ENCODE assay signal across 9 cellular contexts in genomic region chr2:132547089-132547687, GRCh38.
DNase-seq lines count a peak whose midpoint lies in the region; ATAC-seq, FAIRE-seq and TF ChIP-seq lines count a peak whose summit lies in the region.
"Had no signal": no experiment of that assay in that cellular context is flagged by ENCODE, and none has a peak within 500 bp of the region (broad histone marks: within the 10 kb centered on the region; RNA-seq: fewer than 3 reads in every experiment).

No MANE protein-coding gene starts in this region.

- H2AFZ ChIP-seq in GM23338, result no peak overlapping the region

- DNase-seq in D721Med (ENCODE audit: insufficient read length, low spot score) (peak; percentile 39), GM23338 (ENCODE audit: low spot score) (peak; percentile 87), NCI-H2107 (lab: John Stamatoyannopoulos, UW) (peak; percentile 64), WERI-Rb-1 (peak; percentile 73), erythroblast (lab: John Stamatoyannopoulos, UW) (peak; percentile 45 to 70), myocyte (ENCODE audit: low read depth) (peak; percentile 81), upper lobe of left lung (peak in 1 of 2 donors; percentile 55), NCI-H187 treated with DMSO at 0.1 percent for 48 hours (lab: John Stamatoyannopoulos, UW) (no peak)

- ATAC-seq in GM23338 (peak; percentile 64), upper lobe of left lung (ENCODE audit: low FRiP score in 2 of 2) (peak in 1 of 2 donors; percentile 63)

- H3K4me3 ChIP-seq in GM23338, result no peak overlapping the region
- H3K4me3 ChIP-seq in WERI-Rb-1 (ENCODE audit: low read depth, low read length), result no peak overlapping the region
- H3K4me3 ChIP-seq in upper lobe of left lung, result no peak overlapping the region

- H3K27me3 Mint-ChIP-seq in GM23338 (ENCODE audit: insufficient read depth, low read depth, poor library complexity), result peaks cover 6% of the 10 kb centered on the region

- H3K36me3 ChIP-seq in GM23338 (ENCODE audit: insufficient read depth), result no peaks in the 10 kb centered on the region
- H3K36me3 ChIP-seq in WERI-Rb-1, result no peaks in the 10 kb centered on the region
- no peaks in the 10 kb centered on the region for H3K36me3 ChIP-seq in upper lobe of left lung

- no peaks in the 10 kb centered on the region for H4K20me1 ChIP-seq in GM23338 (replicated peaks; ENCODE audit: insufficient read depth)

- no peak overlapping the region for H3K4me2 ChIP-seq in GM23338

- H3K4me1 ChIP-seq in GM23338 (ENCODE audit: insufficient read depth), result peaks cover 7% of the 10 kb centered on the region; the same call in 1 of the 2 replicates
- no peaks in the 10 kb centered on the region for H3K4me1 ChIP-seq in upper lobe of left lung

- peak; percentile 80 for TF ChIP-seq CTCF in D721Med (IDR thresholded peaks at IDR 0.05; ENCODE audit: insufficient read depth, missing control alignments)
- TF ChIP-seq CTCF in GM23338 (conservative IDR thresholded peaks at IDR 0.05; ENCODE audit: low read depth in 2 of 2), result peak; percentile 80 to 84
- peak; percentile 63 for TF ChIP-seq CTCF in WERI-Rb-1 (IDR thresholded peaks at IDR 0.05; ENCODE audit: low read depth, low read length)
- peak; percentile 27 to 67 (median 60) for TF ChIP-seq CTCF in upper lobe of left lung (IDR thresholded peaks at IDR 0.05)

- H3K4me3 Mint-ChIP-seq in GM23338, result no peak overlapping the region

- no peak for FAIRE-seq in D721Med (lab: Jason Lieb, UNC)
- FAIRE-seq: TTC549 had no signal

- H3K27me3 ChIP-seq in GM23338 (ENCODE audit: insufficient read depth) (no peaks in the 10 kb centered on the region), WERI-Rb-1 (ENCODE audit: insufficient read depth, low read depth, severe bottlenecking) (no peaks in the 10 kb centered on the region), upper lobe of left lung (no peaks in the 10 kb centered on the region)

- H3K9me2 ChIP-seq in GM23338 (ENCODE audit: insufficient read depth), result no peaks in the 10 kb centered on the region

- peaks cover 36% of the 10 kb centered on the region for H3K9me3 Mint-ChIP-seq in GM23338

- TF ChIP-seq EP300 in upper lobe of left lung (IDR thresholded peaks at IDR 0.05), result no peak

- H3K27ac ChIP-seq in GM23338 (ENCODE audit: low read depth), result no peak overlapping the region
- no peak overlapping the region for H3K27ac ChIP-seq in WERI-Rb-1
- no peak overlapping the region for H3K27ac ChIP-seq in upper lobe of left lung

- peaks cover 17% of the 10 kb centered on the region for H3K9me3 ChIP-seq in WERI-Rb-1 (ENCODE audit: severe bottlenecking)
- H3K9me3 ChIP-seq in upper lobe of left lung, result peaks cover 0 to 25% (median 6%) of the 10 kb centered on the region in 4 donors

- peaks cover 35% of the 10 kb centered on the region for H3K36me3 Mint-ChIP-seq in GM23338 (ENCODE audit: low read depth)

- TF ChIP-seq POLR2A in erythroblast (IDR thresholded peaks at IDR 0.05; ENCODE audit: low read length) (no peak), upper lobe of left lung (IDR thresholded peaks at IDR 0.05) (no peak)

- no peaks in the 10 kb centered on the region for H3K79me2 ChIP-seq in GM23338 (replicated peaks; ENCODE audit: insufficient read depth)

- no peaks in the 10 kb centered on the region for H3F3A ChIP-seq in GM23338 (replicated peaks; ENCODE audit: low read depth)

- 20 to 22% methylated on average over 5 of the region's 5 CpGs for WGBS in upper lobe of left lung, 2 donors

- H3K27ac Mint-ChIP-seq in GM23338, result no peak overlapping the region

- H3K4me1 Mint-ChIP-seq in GM23338, result peaks cover 8% of the 10 kb centered on the region

TF ChIP-seq in GM23338, 12 proteins besides CTCF, POLR2A, EP300 and RAD21:
- no peak for TF ChIP-seq POLR2AphosphoS5 (IDR thresholded peaks at IDR 0.05; ENCODE audit: low read depth)
- TF ChIP-seq JUNB (IDR thresholded peaks at IDR 0.05; ENCODE audit: unreplicated experiment), result no peak
- no peak for TF ChIP-seq ZNF114 (CRISPR knock-in tag; IDR thresholded peaks at IDR 0.05)
- no peak for TF ChIP-seq EZH2 (IDR thresholded peaks at IDR 0.05; ENCODE audit: low read depth, unreplicated experiment)
- no peak for TF ChIP-seq ETS1 (IDR thresholded peaks at IDR 0.05)
- no peak for TF ChIP-seq CREB1 (CRISPR knock-in tag; IDR thresholded peaks at IDR 0.05; ENCODE audit: low read depth)
